In genomic region chr2:19478441-19478840, GRCh38 we compare ENCODE assay signal across 28 cellular contexts.
"Had no signal": no experiment of that assay in that cellular context is flagged by ENCODE, and none has a peak within 500 bp of the region (broad histone marks: within the 10 kb centered on the region; RNA-seq: fewer than 3 reads in every experiment).

No MANE protein-coding gene starts in this region.

- DNase-seq: activated CD4-positive, CD25-positive, alpha-beta regulatory T cell treated with anti-CD3 and anti-CD28 coated beads, Interleukin-2, amount 50 U/mL, for 72 hours; activated CD8-positive, alpha-beta memory T cell treated with anti-CD3 and anti-CD28 coated beads, Interleukin-2, amount 50 U/mL, for 4 hours; activated naive CD4-positive, alpha-beta T cell; activated naive CD8-positive, alpha-beta T cell treated with anti-CD3 and anti-CD28 coated beads for 36 hours; activated T-cell treated with anti-CD3 and anti-CD28 coated beads, Interleukin-2, amount 50 U/mL, for 24 hours; amniotic stem cell; cerebellar nuclear complex; endodermal cell; foreskin keratinocyte; left lung; naive thymus-derived CD4-positive, alpha-beta T cell; occipital lobe; retina; stimulated activated CD4-positive, alpha-beta T cell treated with anti-CD3 and anti-CD28 coated beads, Interleukin-2, amount 100 ng/mL, for 24 hours; stimulated activated naive CD8-positive, alpha-beta T cell treated with anti-CD3 and anti-CD28 coated beads, Interleukin-15, amount 100 ng/mL, for 72 hours; T-cell; WERI-Rb-1 had no signal

- H3K27ac ChIP-seq: breast epithelium, coronary artery, epithelial cell of prostate, foreskin keratinocyte, left lung, skin epidermis, suprapubic skin, tibial nerve, WERI-Rb-1 had no signal

- H3K4me3 ChIP-seq: breast epithelium, coronary artery, left lung, lung, skin epidermis, suprapubic skin, tibial nerve had no signal

- H3K36me3 ChIP-seq: breast epithelium, left lung, suprapubic skin, tibial nerve, WERI-Rb-1 had no signal

- H3K27ac Mint-ChIP-seq: activated naive CD8-positive, alpha-beta T cell treated with anti-CD3 and anti-CD28 coated beads for 36 hours; activated T-cell treated with anti-CD3 and anti-CD28 coated beads, Interleukin-2, amount 50 U/mL, for 24 hours; activated T-helper 17 cell treated with anti-CD3 and anti-CD28 coated beads, Interleukin-2, amount 50 U/mL, for 72 hours; endodermal cell; naive thymus-derived CD4-positive, alpha-beta T cell; stimulated activated effector memory CD8-positive, alpha-beta T cell treated with anti-CD3 and anti-CD28 coated beads, Interleukin-12 subunit alpha, Interleukin-12 subunit beta, amount 100 ng/mL, for 72 hours; stimulated activated naive CD8-positive, alpha-beta T cell treated with anti-CD3 and anti-CD28 coated beads, Interleukin-15, amount 100 ng/mL, for 72 hours; T-cell; T-helper 2 cell treated with Interferon-gamma antibody and Interleukin-4, amounts not matched to agents 5 μg/mL and 100 μg/mL, for 36 hours had no signal

- ATAC-seq: activated T-helper 17 cell treated with anti-CD3 and anti-CD28 coated beads, Interleukin-2, amount 50 U/mL, for 72 hours; foreskin keratinocyte; left lung; naive thymus-derived CD4-positive, alpha-beta T cell; stimulated activated effector memory CD8-positive, alpha-beta T cell treated with anti-CD3 and anti-CD28 coated beads, Interleukin-12 subunit alpha, Interleukin-12 subunit beta, amount 100 ng/mL, for 72 hours; stimulated activated naive CD8-positive, alpha-beta T cell treated with anti-CD3 and anti-CD28 coated beads, Interleukin-15, amount 100 ng/mL, for 72 hours; T-cell had no signal

- H3K4me1 ChIP-seq: breast epithelium, foreskin keratinocyte, left lung, tibial nerve had no signal

- H3K9me3 Mint-ChIP-seq: activated naive CD8-positive, alpha-beta T cell treated with anti-CD3 and anti-CD28 coated beads for 36 hours; activated T-cell treated with anti-CD3 and anti-CD28 coated beads, Interleukin-2, amount 50 U/mL, for 24 hours; activated T-helper 17 cell treated with anti-CD3 and anti-CD28 coated beads, Interleukin-2, amount 50 U/mL, for 72 hours; endodermal cell; stimulated activated effector memory CD8-positive, alpha-beta T cell treated with anti-CD3 and anti-CD28 coated beads, Interleukin-12 subunit alpha, Interleukin-12 subunit beta, amount 100 ng/mL, for 72 hours; T-helper 2 cell treated with Interferon-gamma antibody and Interleukin-4, amounts not matched to agents 5 μg/mL and 100 μg/mL, for 36 hours had no signal

- H3K4me3 Mint-ChIP-seq: activated naive CD8-positive, alpha-beta T cell treated with anti-CD3 and anti-CD28 coated beads for 36 hours; activated T-cell treated with anti-CD3 and anti-CD28 coated beads, Interleukin-2, amount 50 U/mL, for 24 hours; activated T-helper 17 cell treated with anti-CD3 and anti-CD28 coated beads, Interleukin-2, amount 50 U/mL, for 72 hours; endodermal cell; naive thymus-derived CD4-positive, alpha-beta T cell; neural crest cell; stimulated activated effector memory CD8-positive, alpha-beta T cell treated with anti-CD3 and anti-CD28 coated beads, Interleukin-12 subunit alpha, Interleukin-12 subunit beta, amount 100 ng/mL, for 72 hours; stimulated activated naive CD8-positive, alpha-beta T cell treated with anti-CD3 and anti-CD28 coated beads, Interleukin-15, amount 100 ng/mL, for 72 hours; T-cell; T-helper 2 cell treated with Interferon-gamma antibody and Interleukin-4, amounts not matched to agents 5 μg/mL and 100 μg/mL, for 36 hours had no signal

- H3K27me3 ChIP-seq: breast epithelium, foreskin keratinocyte, left lung, suprapubic skin, tibial nerve had no signal

- H3K36me3 Mint-ChIP-seq: activated naive CD8-positive, alpha-beta T cell treated with anti-CD3 and anti-CD28 coated beads for 36 hours; stimulated activated effector memory CD8-positive, alpha-beta T cell treated with anti-CD3 and anti-CD28 coated beads, Interleukin-12 subunit alpha, Interleukin-12 subunit beta, amount 100 ng/mL, for 72 hours; T-cell had no signal

- H3K4me1 Mint-ChIP-seq: endodermal cell, neural crest cell had no signal
